ENCODE assay signal across 22 cellular contexts in genomic region chrX:56796641-56797395, GRCh38.
DNase-seq lines count a peak whose midpoint lies in the region; FAIRE-seq and TF ChIP-seq lines count a peak whose summit lies in the region.
"Had no signal": no experiment of that assay in that cellular context is flagged by ENCODE, and none has a peak within 500 bp of the region (broad histone marks: within the 10 kb centered on the region; RNA-seq: fewer than 3 reads in every experiment).

No MANE protein-coding gene starts in this region.

- H3K4me2 ChIP-seq in astrocyte (ENCODE audit: low read length) = no peak overlapping the region

- no peaks in the 10 kb centered on the region for H3K36me3 ChIP-seq in CD4-positive, alpha-beta memory T cell (ENCODE audit: insufficient read depth, low read length)
- no peaks in the 10 kb centered on the region for H3K36me3 ChIP-seq in astrocyte (ENCODE audit: insufficient read depth, low read length)
- H3K36me3 ChIP-seq: neutrophil, prostate gland, upper lobe of right lung had no signal

- H2AFZ ChIP-seq in astrocyte (ENCODE audit: low read depth, low read length) = no peak overlapping the region

- no peak overlapping the region for H3K9ac ChIP-seq in astrocyte (ENCODE audit: low read length)

- POLR2A ChIA-PET in CD4-positive, alpha-beta memory T cell (lab: Charles Lee; ENCODE audit: partially characterized antibody) = no interaction called here

- H4K20me1 ChIP-seq in astrocyte (ENCODE audit: insufficient read depth, low read length) = peaks cover 28% of the 10 kb centered on the region

- peak; percentile 78 for FAIRE-seq in astrocyte (lab: Jason Lieb, UNC)
- FAIRE-seq: H54, keratinocyte had no signal

- no peaks in the 10 kb centered on the region for H3K27me3 Mint-ChIP-seq in T-helper 1 cell treated with Interleukin-12 subunit alpha and Interleukin-12 subunit beta and Interleukin-4 antibody, amounts not matched to agents 30 μg/mL and 1 μg/mL, for 36 hours (ENCODE audit: low read depth)
- no peaks in the 10 kb centered on the region for H3K27me3 Mint-ChIP-seq in CD4-positive, alpha-beta memory T cell
- H3K27me3 Mint-ChIP-seq in astrocyte (ENCODE audit: low read depth, unreplicated experiment) = no peaks in the 10 kb centered on the region
- H3K27me3 Mint-ChIP-seq in nephron progenitor cell (ENCODE audit: low read depth, poor library complexity) = peaks cover 2% of the 10 kb centered on the region

- intact Hi-C loops in CD4-positive, alpha-beta memory T cell (cut with micrococcal nuclease) = no loop called here

- H3K79me2 ChIP-seq in astrocyte (ENCODE audit: insufficient read depth, low read length) = no peaks in the 10 kb centered on the region

- DNase-seq in T-helper 1 cell = no peak
- DNase-seq in CD4-positive, alpha-beta memory T cell = no peak
- DNase-seq in astrocyte (ENCODE audit: low read depth) = no peak
- peak; percentile 28 for DNase-seq in mesenteric fat pad (ENCODE audit: low spot score)
- DNase-seq in nephron progenitor cell = no peak
- DNase-seq in Kasumi-1 (lab: John Stamatoyannopoulos, UW) = no peak
- no peak for DNase-seq in HCEC 1CT
- DNase-seq: 8988T; activated CD8-positive, alpha-beta T cell treated with anti-CD3 and anti-CD28 coated beads, Interleukin-2, amount 10 ng/mL, durations not matched to agents 7 days and 5 days; dermis blood vessel endothelial cell; DMS79 treated with DMSO at 0.1 percent for 48 hours; NCI-H1048; NCI-H187; substantia nigra had no signal

- TF ChIP-seq CTCF in astrocyte (IDR thresholded peaks at IDR 0.05; ENCODE audit: insufficient read depth, low read depth, low read length) (no peak), nephron progenitor cell (IDR thresholded peaks at IDR 0.05) (no peak)

- H3K9me3 Mint-ChIP-seq in T-helper 1 cell treated with Interleukin-12 subunit alpha and Interleukin-12 subunit beta and Interleukin-4 antibody, amounts not matched to agents 30 μg/mL and 1 μg/mL, for 36 hours = no peaks in the 10 kb centered on the region
- no peaks in the 10 kb centered on the region for H3K9me3 Mint-ChIP-seq in CD4-positive, alpha-beta memory T cell
- no peaks in the 10 kb centered on the region for H3K9me3 Mint-ChIP-seq in astrocyte (ENCODE audit: unreplicated experiment)
- peaks cover 67% of the 10 kb centered on the region for H3K9me3 Mint-ChIP-seq in nephron progenitor cell
- H3K9me3 Mint-ChIP-seq: WTC11 had no signal

- H3K9me3 ChIP-seq in CD4-positive, alpha-beta memory T cell (ENCODE audit: control insufficient read depth in 1 of 2, low read length in 2 of 2) = no peaks in the 10 kb centered on the region
- H3K9me3 ChIP-seq in astrocyte (ENCODE audit: insufficient read depth, low read depth, low read length) = no peaks in the 10 kb centered on the region
- H3K9me3 ChIP-seq: neutrophil, prostate gland, upper lobe of right lung had no signal

- no peak overlapping the region for H3K4me3 Mint-ChIP-seq in T-helper 1 cell treated with Interleukin-12 subunit alpha and Interleukin-12 subunit beta and Interleukin-4 antibody, amounts not matched to agents 30 μg/mL and 1 μg/mL, for 36 hours
- no peak overlapping the region for H3K4me3 Mint-ChIP-seq in CD4-positive, alpha-beta memory T cell
- no peak overlapping the region for H3K4me3 Mint-ChIP-seq in astrocyte (ENCODE audit: unreplicated experiment)
- no peak overlapping the region for H3K4me3 Mint-ChIP-seq in nephron progenitor cell
- H3K4me3 Mint-ChIP-seq: activated CD8-positive, alpha-beta T cell treated with anti-CD3 and anti-CD28 coated beads, Interleukin-2, amount 10 ng/mL, durations not matched to agents 7 days and 5 days; WTC11 had no signal

- no peaks in the 10 kb centered on the region for H3K27me3 ChIP-seq in CD4-positive, alpha-beta memory T cell (ENCODE audit: insufficient read depth, low read length)
- H3K27me3 ChIP-seq in astrocyte (ENCODE audit: insufficient read depth, low read length) = no peaks in the 10 kb centered on the region
- H3K27me3 ChIP-seq: neutrophil, upper lobe of right lung had no signal

- peak overlapping the region; percentile 13 for H3K27ac Mint-ChIP-seq in T-helper 1 cell treated with Interleukin-12 subunit alpha and Interleukin-12 subunit beta and Interleukin-4 antibody, amounts not matched to agents 30 μg/mL and 1 μg/mL, for 36 hours
- H3K27ac Mint-ChIP-seq in CD4-positive, alpha-beta memory T cell = peak overlapping the region; percentile 29 to 88 (median 79)
- H3K27ac Mint-ChIP-seq in astrocyte (ENCODE audit: unreplicated experiment) (no peak overlapping the region), nephron progenitor cell (no peak overlapping the region)

- peaks cover 4% of the 10 kb centered on the region for H3K36me3 Mint-ChIP-seq in T-helper 1 cell treated with Interleukin-12 subunit alpha and Interleukin-12 subunit beta and Interleukin-4 antibody, amounts not matched to agents 30 μg/mL and 1 μg/mL, for 36 hours (ENCODE audit: low read depth)
- peaks cover 4 to 13% of the 10 kb centered on the region in 2 donors for H3K36me3 Mint-ChIP-seq in CD4-positive, alpha-beta memory T cell
- peaks cover 7% of the 10 kb centered on the region for H3K36me3 Mint-ChIP-seq in astrocyte (ENCODE audit: low read depth, unreplicated experiment)
- H3K36me3 Mint-ChIP-seq in nephron progenitor cell (ENCODE audit: low read depth) = peaks cover 34% of the 10 kb centered on the region

- H3K4me3 ChIP-seq in CD4-positive, alpha-beta memory T cell (ENCODE audit: low read length in 2 of 2) = no peak overlapping the region
- no peak overlapping the region for H3K4me3 ChIP-seq in astrocyte (ENCODE audit: insufficient read depth, low read depth, low read length)
- H3K4me3 ChIP-seq: prostate gland, SK-N-MC, upper lobe of right lung had no signal

- H3K4me1 Mint-ChIP-seq in T-helper 1 cell treated with Interleukin-12 subunit alpha and Interleukin-12 subunit beta and Interleukin-4 antibody, amounts not matched to agents 30 μg/mL and 1 μg/mL, for 36 hours (ENCODE audit: low read depth) = peaks cover 36% of the 10 kb centered on the region
- peaks cover 36 to 58% (median 47%) of the 10 kb centered on the region in 4 donors for H3K4me1 Mint-ChIP-seq in CD4-positive, alpha-beta memory T cell
- peaks cover 13% of the 10 kb centered on the region for H3K4me1 Mint-ChIP-seq in astrocyte (ENCODE audit: low read depth, unreplicated experiment)
- peaks cover 26% of the 10 kb centered on the region for H3K4me1 Mint-ChIP-seq in nephron progenitor cell

- CTCF ChIA-PET in CD4-positive, alpha-beta memory T cell (lab: Charles Lee; ENCODE audit: partially characterized antibody) = no interaction called here

- peaks cover 47% of the 10 kb centered on the region for H3K4me1 ChIP-seq in CD4-positive, alpha-beta memory T cell (ENCODE audit: insufficient read depth, low read length)
- H3K4me1 ChIP-seq in astrocyte (ENCODE audit: insufficient read depth, low read length) = no peaks in the 10 kb centered on the region
- H3K4me1 ChIP-seq: prostate gland, upper lobe of right lung had no signal

- H3K27ac ChIP-seq in CD4-positive, alpha-beta memory T cell (ENCODE audit: low read depth, low read length) = no peak overlapping the region
- no peak overlapping the region for H3K27ac ChIP-seq in astrocyte (ENCODE audit: low read depth, low read length)
- H3K27ac ChIP-seq: neutrophil, prostate gland, SK-N-MC, upper lobe of right lung had no signal

Comparison
In these comparisons a context has a peak if more than half of its experiments do, and no peak if none do; other contexts are left out.
1. H3K27ac Mint-ChIP-seq: peak in T-helper 1 cell treated with Interleukin-12 subunit alpha and Interleukin-12 subunit beta and Interleukin-4 antibody, amounts not matched to agents 30 μg/mL and 1 μg/mL, for 36 hours (single experiment) and CD4-positive, alpha-beta memory T cell (7 of 7); none in astrocyte (single experiment) and nephron progenitor cell (single experiment).